ENCODE assay signal across 8 cellular contexts in genomic region chr9:131095666-131096489, GRCh38. TPM values are rescaled to one million over a fixed set of nuclear protein-coding genes. Genes with fewer than 3 reads are reported as not detected.
A peak's percentile ranks its signal among the peaks of the same experiment; 100 is the strongest.
DNase-seq lines count a peak whose midpoint lies in the region; ATAC-seq, FAIRE-seq and TF ChIP-seq lines count a peak whose summit lies in the region.

No MANE protein-coding gene starts in this region.

- H3K27ac Mint-ChIP-seq in immature natural killer cell = no peak overlapping the region

- intact Hi-C loops in GM12878 (cut with micrococcal nuclease; ENCODE audit: unreplicated experiment) = no loop called here

- H3K9ac ChIP-seq in GM12878 (ENCODE audit: control insufficient read depth, insufficient read depth, low read length) = no peak overlapping the region

- H3K4me3 ChIP-seq in GM12878 = no peak overlapping the region

- no peaks in the 10 kb centered on the region for H3K79me2 ChIP-seq in GM12878 (ENCODE audit: control insufficient read depth, insufficient read depth, low read length)

- peak overlapping the region; percentile 52 to 70 (median 59) for H3K4me3 Mint-ChIP-seq in immature natural killer cell

- RAD21 ChIA-PET in GM12878 (lab: Charles Lee; ENCODE audit: unreplicated experiment) = no interaction called here

- CTCF ChIA-PET in GM12878 (lab: Yijun Ruan, JAX) = no interaction called here

- H3K27ac ChIP-seq in GM12878 (ENCODE audit: control insufficient read depth, insufficient read depth) = no peak overlapping the region

- no peaks in the 10 kb centered on the region for H3K36me3 ChIP-seq in GM12878 (ENCODE audit: control insufficient read depth in 2 of 2, insufficient read depth in 2 of 2, low read length in 1 of 2)

- no peaks in the 10 kb centered on the region for H4K20me1 ChIP-seq in GM12878 (ENCODE audit: control insufficient read depth, insufficient read depth)

- no peak overlapping the region; the same call in 1 of the 2 replicates for H3K4me2 ChIP-seq in GM12878 (ENCODE audit: control insufficient read depth, insufficient read depth)

- no TSS peak for BruUV-seq in GM12878 (replicated peaks; lab: Mats Ljungman, UMichigan)

- DNase-seq in GM12891 (ENCODE audit: insufficient read length, low spot score) (peak; percentile 62), NCI-H510A treated with DMSO at 0.1 percent for 48 hours (lab: John Stamatoyannopoulos, UW) (peak; percentile 62), GM12878 (ENCODE audit: low read depth, low spot score) (no peak), immature natural killer cell (no peak), NCI-H2029 treated with DMSO at 0.1 percent for 48 hours (lab: John Stamatoyannopoulos, UW) (no peak)
- peak; percentile 34 for DNase-seq in stimulated activated CD4-positive, alpha-beta T cell treated with anti-CD3 and anti-CD28 coated beads, Interleukin-4, amount 100 ng/mL, for 1 hour

- POLR2A ChIA-PET in GM12878 (lab: Charles Lee) = interaction anchor here (0.6 kb wide), 1 partner anchor 31 kb away, joined by 3 read pairs; no protein-coding TSS in a partner anchor

- H3K27me3 ChIP-seq in GM12878 (replicated peaks in 1 of 2; ENCODE audit: control insufficient read depth in 2 of 2, insufficient read depth in 2 of 2, low read length in 1 of 2) = peaks cover 8 to 13% of the 10 kb centered on the region in 2 experiments; a peak in 3 of 4 replicates

- peak; percentile 30 for ATAC-seq in GM12878
- no peak for ATAC-seq in GM19324 (IDR thresholded peaks at IDR 0.05; ENCODE audit: low FRiP score, unreplicated experiment)
- ATAC-seq in HG03571 (IDR thresholded peaks at IDR 0.05; ENCODE audit: unreplicated experiment) = no peak

- no peak overlapping the region for H2AFZ ChIP-seq in GM12878 (ENCODE audit: control insufficient read depth, low read depth, low read length)

- no peaks in the 10 kb centered on the region; the same call in 1 of the 2 replicates for H3K4me1 ChIP-seq in GM12878 (ENCODE audit: control insufficient read depth, insufficient read depth, low read length)

- TF ChIP-seq RAD21 in GM12878 (IDR thresholded peaks at IDR 0.05; ENCODE audit: insufficient read depth, low read depth, low read length) = no peak

- no peaks in the 10 kb centered on the region for H3K36me3 Mint-ChIP-seq in immature natural killer cell

- in situ Hi-C loops in GM12878 (cut with MboI) = no loop called here

- peaks cover 6 to 8% of the 10 kb centered on the region in 2 donors for H3K4me1 Mint-ChIP-seq in immature natural killer cell

- SMC1A ChIA-PET in GM12878 (lab: Charles Lee; ENCODE audit: uncharacterized antibody, unreplicated experiment) = no interaction called here

- FAIRE-seq in GM12891 (lab: Jason Lieb, UNC) = no peak
- FAIRE-seq in GM12878 (lab: Jason Lieb, UNC) = no peak

- TF ChIP-seq EP300 in GM12878 (IDR thresholded peaks at IDR 0.05; ENCODE audit: borderline replicate concordance in 1 of 2, control insufficient read depth in 1 of 2, low read depth in 2 of 2, low read length in 2 of 2) = no peak

- H3K9me3 Mint-ChIP-seq in immature natural killer cell = no peaks in the 10 kb centered on the region

- WGBS in GM12878 (ENCODE audit: insufficient coverage, insufficient replicate concordance, low lambda C conversion rate, missing lambda C conversion rate) = 26% methylated on average over 25 of the region's 38 CpGs

- peaks cover 14 to 15% (median 14%) of the 10 kb centered on the region in 3 donors for H3K27me3 Mint-ChIP-seq in immature natural killer cell (ENCODE audit: low read depth in 3 of 3)

- no peaks in the 10 kb centered on the region for H3K9me3 ChIP-seq in GM12878 (replicated peaks; ENCODE audit: control insufficient read depth, insufficient read depth, low read length)

- TF ChIP-seq POLR2A in GM12891 (IDR thresholded peaks at IDR 0.05; ENCODE audit: low read depth, low read length) = no peak
- TF ChIP-seq POLR2A in GM12878 (IDR thresholded peaks at IDR 0.05; ENCODE audit: low read depth, low read length) = no peak

- no peak for TF ChIP-seq CTCF in GM12878 (IDR thresholded peaks at IDR 0.05 in 2 of 3, conservative IDR thresholded peaks at IDR 0.05 in 1 of 3; ENCODE audit: control insufficient read depth in 2 of 3, extremely low read depth in 1 of 3, insufficient read depth in 1 of 3, low read depth in 3 of 3, low read length in 3 of 3)

TF ChIP-seq in GM12891, 5 proteins besides CTCF, POLR2A, EP300 and RAD21:
- TF ChIP-seq POLR2AphosphoS5 (IDR thresholded peaks at IDR 0.05; ENCODE audit: low read depth, low read length) = no peak
- no peak for TF ChIP-seq TAF1 (IDR thresholded peaks at IDR 0.05; ENCODE audit: low read depth, low read length)
- TF ChIP-seq SPI1 (IDR thresholded peaks at IDR 0.05; ENCODE audit: low read depth, low read length) = no peak
- no peak for TF ChIP-seq PAX5 (IDR thresholded peaks at IDR 0.05; ENCODE audit: insufficient read depth, low read length, severe bottlenecking)
- no peak for TF ChIP-seq POU2F2 (IDR thresholded peaks at IDR 0.05; ENCODE audit: low read depth, low read length)

TF ChIP-seq in GM12878, 131 proteins besides CTCF, POLR2A, EP300 and RAD21:
- TF ChIP-seq LARP7 (IDR thresholded peaks at IDR 0.05) (no peak), GABPA (IDR thresholded peaks at IDR 0.05; ENCODE audit: low read depth) (no peak)

RNA-seq across cellular contexts. Expression of gene AIF1L, which starts 0.5 kb away (rescaled TPM):
- polyA plus RNA-seq in GM12891 (2012; ENCODE audit: low read depth, missing spikeins) = 0.05 TPM
- total RNA-seq in GM12878 (2013; cell fraction: nucleolus; rRNA removed) = not detected in 2 replicates
- total RNA-seq in GM12878 (2014; rRNA removed) (not detected in 2 replicates), GM12878 (2014; rRNA removed; fragmentation: Illumina TruSeq; extraction: Trizol) (not detected in 2 replicates), GM12878 (2021) (0.15 TPM in 1 of 2 replicates, not detected in the other)
- not detected for polyA plus RNA-seq in GM12878 (2011; ENCODE audit: low read depth)
- polyA plus RNA-seq in GM12878 (2011; rRNA removed) (0.07 TPM in 1 of 2 replicates, not detected in the other), GM12878 (2014; fragmentation: Illumina TruSeq; extraction: Trizol) (not detected in 2 replicates), GM12878 (2014; fragmentation: Nextera tagmentation; extraction: Ambion mirVana) (not detected), GM12878 (2014; rRNA removed) (not detected in 2 replicates), GM12878 (2016; fragmentation: Nextera tagmentation; extraction: Ambion mirVana) (under 1 TPM in 1 of 2 experiments, not detected in 1; 0.08 TPM), immature natural killer cell (not detected)
- polyA plus RNA-seq in GM12878 (2011; cell fraction: cytosol; rRNA removed) = not detected in 2 replicates
- not detected in 2 replicates for polyA plus RNA-seq in GM12878 (2011; cell fraction: nucleus; rRNA removed)
- 0.07 TPM in 1 of 2 replicates, not detected in the other for polyA plus RNA-seq in GM12878 (2012)
- polyA minus RNA-seq in GM12878 (2011; rRNA and poly(A)+ RNA removed) = not detected in 2 replicates
- polyA minus RNA-seq in GM12878 (2011; cell fraction: cytosol; rRNA and poly(A)+ RNA removed) = not detected in 2 replicates
- not detected in 2 replicates for polyA minus RNA-seq in GM12878 (2011; cell fraction: nucleus; rRNA and poly(A)+ RNA removed)

RNA-seq across cellular contexts. Expression of gene NUP214, which starts 29.5 kb away (rescaled TPM):
- 21.0 TPM for polyA plus RNA-seq in GM12891 (2012; ENCODE audit: low read depth, missing spikeins)
- 110 and 138 TPM in 2 replicates for total RNA-seq in GM12878 (2013; cell fraction: nucleolus; rRNA removed)
- total RNA-seq in GM12878 (2014; rRNA removed) = 11.0 and 16.7 TPM in 2 replicates
- 16.2 and 18.6 TPM in 2 replicates for total RNA-seq in GM12878 (2014; rRNA removed; fragmentation: Illumina TruSeq; extraction: Trizol)
- total RNA-seq in GM12878 (2021) = 53.8 and 54.3 TPM in 2 replicates
- 40.6 TPM for polyA plus RNA-seq in GM12878 (2011; ENCODE audit: low read depth)
- polyA plus RNA-seq in GM12878 (2011; rRNA removed) = 6.5 and 11.7 TPM in 2 replicates
- 13.6 and 21.5 TPM in 2 replicates for polyA plus RNA-seq in GM12878 (2011; cell fraction: cytosol; rRNA removed)
- 25.8 and 37.1 TPM in 2 replicates for polyA plus RNA-seq in GM12878 (2011; cell fraction: nucleus; rRNA removed)
- polyA plus RNA-seq in GM12878 (2012) = 22.3 and 26.9 TPM in 2 replicates
- polyA plus RNA-seq in GM12878 (2014; fragmentation: Illumina TruSeq; extraction: Trizol) = 30.8 and 40.0 TPM in 2 replicates
- polyA plus RNA-seq in GM12878 (2014; fragmentation: Nextera tagmentation; extraction: Ambion mirVana) = 10 to 100 TPM; 16.9 to 18.3 TPM
- 15.8 and 18.5 TPM in 2 replicates for polyA plus RNA-seq in GM12878 (2014; rRNA removed)
- polyA plus RNA-seq in GM12878 (2016; fragmentation: Nextera tagmentation; extraction: Ambion mirVana) = 10 to 100 TPM; 27.2 to 34.5 TPM
- 35.0 and 36.3 TPM in 2 replicates for polyA minus RNA-seq in GM12878 (2011; rRNA and poly(A)+ RNA removed)
- 18.3 and 26.6 TPM in 2 replicates for polyA minus RNA-seq in GM12878 (2011; cell fraction: cytosol; rRNA and poly(A)+ RNA removed)
- 36.3 and 77.4 TPM in 2 replicates for polyA minus RNA-seq in GM12878 (2011; cell fraction: nucleus; rRNA and poly(A)+ RNA removed)
- polyA plus RNA-seq in immature natural killer cell = 10 to 100 TPM in 1 of 3 donors, 1 to 10 TPM in 2; 4.9 to 20.1 (median 9.9) TPM

Comparison
In these comparisons a context has a peak if more than half of its experiments do, and no peak if none do; other contexts are left out.
1. DNase-seq: peak in GM12891 (single experiment), NCI-H510A treated with DMSO at 0.1 percent for 48 hours (single experiment) and stimulated activated CD4-positive, alpha-beta T cell treated with anti-CD3 and anti-CD28 coated beads, Interleukin-4, amount 100 ng/mL, for 1 hour (single experiment); none in GM12878 (single experiment), immature natural killer cell (0 of 3) and NCI-H2029 treated with DMSO at 0.1 percent for 48 hours (single experiment).